Comparison of ENCODE assay signal across 1 cellular context in genomic region chr9:130834371-130835311, GRCh38.
TF ChIP-seq lines count a peak whose summit lies in the region.

ABL1 (plus strand) TSS chr9:130835254; CDS start chr9:130835447, 193 bp downstream.

TF ChIP-seq in HEK293, 187 proteins besides CTCF, POLR2A, EP300 and RAD21 (continued from another document and continues in another):
- no peak for TF ChIP-seq ZNF280C (tag by site-specific recombination; IDR thresholded peaks at IDR 0.05)
- peak; percentile 98 for TF ChIP-seq ZNF335 (tag by site-specific recombination; conservative IDR thresholded peaks at IDR 0.05)
- TF ChIP-seq ZNF624 (tag by site-specific recombination; IDR thresholded peaks at IDR 0.05): no peak
- TF ChIP-seq ZFHX2 (tag by site-specific recombination; conservative IDR thresholded peaks at IDR 0.05): peak; percentile 71
- TF ChIP-seq ZNF169 (tag by site-specific recombination; IDR thresholded peaks at IDR 0.05): no peak
- TF ChIP-seq ZNF660 (tag by site-specific recombination; IDR thresholded peaks at IDR 0.05): 0 out of 2 replicates have a peak, but pooled peaks have one; percentile 58
- TF ChIP-seq ZFP41 (tag by site-specific recombination; IDR thresholded peaks at IDR 0.05; ENCODE audit: borderline replicate concordance): no peak
- TF ChIP-seq ZNF311 (tag by site-specific recombination; IDR thresholded peaks at IDR 0.05; ENCODE audit: borderline replicate concordance): no peak
- TF ChIP-seq ZBTB8A (tag by site-specific recombination; IDR thresholded peaks at IDR 0.05): peak; percentile 61
- TF ChIP-seq ZNF580 (tag by site-specific recombination; IDR thresholded peaks at IDR 0.05): 0 out of 2 replicates have a peak, but pooled peaks have one; percentile 36
- peak; percentile 81 for TF ChIP-seq PRDM10 (tag by site-specific recombination; IDR thresholded peaks at IDR 0.05)
- 0 out of 2 replicates have a peak, but pooled peaks have one; percentile 37 for TF ChIP-seq ZSCAN23 (tag by site-specific recombination; IDR thresholded peaks at IDR 0.05)
- TF ChIP-seq ZNF76 (tag by site-specific recombination; IDR thresholded peaks at IDR 0.05; ENCODE audit: borderline replicate concordance, low read depth): no peak
- TF ChIP-seq ZNF391 (tag by site-specific recombination; IDR thresholded peaks at IDR 0.05; ENCODE audit: borderline replicate concordance, low read depth): peak; percentile 71; the same call in 1 of the 2 replicates
- TF ChIP-seq IKZF3 (tag by site-specific recombination; IDR thresholded peaks at IDR 0.05): 0 out of 2 replicates have a peak, but pooled peaks have one; percentile 13
- TF ChIP-seq MYNN (tag by site-specific recombination; IDR thresholded peaks at IDR 0.05; ENCODE audit: borderline replicate concordance): no peak
- no peak for TF ChIP-seq BCL11B (tag by site-specific recombination; IDR thresholded peaks at IDR 0.05; ENCODE audit: low read depth)
- peak; percentile 89 for TF ChIP-seq ZFP37 (tag by site-specific recombination; IDR thresholded peaks at IDR 0.05)
- TF ChIP-seq ZBTB21 (tag by site-specific recombination; IDR thresholded peaks at IDR 0.05): 0 out of 2 replicates have a peak, but pooled peaks have one; percentile 35
- no peak for TF ChIP-seq ZNF776 (tag by site-specific recombination; IDR thresholded peaks at IDR 0.05; ENCODE audit: borderline replicate concordance)
- TF ChIP-seq ZNF433 (tag by site-specific recombination; IDR thresholded peaks at IDR 0.05; ENCODE audit: low read depth): no peak
- TF ChIP-seq ZNF571 (tag by site-specific recombination; IDR thresholded peaks at IDR 0.05): no peak
- no peak for TF ChIP-seq YY2 (tag by site-specific recombination; IDR thresholded peaks at IDR 0.05)
- 0 out of 2 replicates have a peak, but pooled peaks have one; percentile 21 for TF ChIP-seq FEZF1 (tag by site-specific recombination; IDR thresholded peaks at IDR 0.05)
- no peak for TF ChIP-seq HOXC10 (CRISPR knock-in tag; IDR thresholded peaks at IDR 0.05)
- no peak for TF ChIP-seq GLI4 (tag by site-specific recombination; IDR thresholded peaks at IDR 0.05)
- TF ChIP-seq ZNF513 (tag by site-specific recombination; IDR thresholded peaks at IDR 0.05): no peak
- no peak for TF ChIP-seq ZNF549 (tag by site-specific recombination; IDR thresholded peaks at IDR 0.05)
- peak; percentile 88 for TF ChIP-seq ZNF2 (tag by site-specific recombination; IDR thresholded peaks at IDR 0.05)
- TF ChIP-seq ZNF133 (tag by site-specific recombination; IDR thresholded peaks at IDR 0.05): no peak
- no peak for TF ChIP-seq ZNF621 (tag by site-specific recombination; IDR thresholded peaks at IDR 0.05)
- TF ChIP-seq SP7 (tag by site-specific recombination; IDR thresholded peaks at IDR 0.05): peak; percentile 74
- no peak for TF ChIP-seq HOXD13 (CRISPR knock-in tag; IDR thresholded peaks at IDR 0.05; ENCODE audit: borderline replicate concordance)
- no peak for TF ChIP-seq ZNF654 (tag by site-specific recombination; IDR thresholded peaks at IDR 0.05; ENCODE audit: low read depth)
- TF ChIP-seq ZFP69B (tag by site-specific recombination; IDR thresholded peaks at IDR 0.05): no peak; the same call in 1 of the 2 replicates
- TF ChIP-seq KLF17 (tag by site-specific recombination; IDR thresholded peaks at IDR 0.05): 0 out of 2 replicates have a peak, but pooled peaks have one; percentile 54
- no peak for TF ChIP-seq ZNF121 (tag by site-specific recombination; IDR thresholded peaks at IDR 0.05)
- TF ChIP-seq MEIS1 (CRISPR knock-in tag; IDR thresholded peaks at IDR 0.05; ENCODE audit: borderline replicate concordance): no peak
- TF ChIP-seq ZNF692 (tag by site-specific recombination; IDR thresholded peaks at IDR 0.05): peak; percentile 68; the same call in 1 of the 2 replicates
- no peak for TF ChIP-seq ZNF791 (tag by site-specific recombination; IDR thresholded peaks at IDR 0.05)
- TF ChIP-seq ZNF366 (tag by site-specific recombination; conservative IDR thresholded peaks at IDR 0.05): no peak
- peak; percentile 40; the same call in 1 of the 2 replicates for TF ChIP-seq YY1 (tag by site-specific recombination; IDR thresholded peaks at IDR 0.05)
- TF ChIP-seq GLIS2 (tag by site-specific recombination; IDR thresholded peaks at IDR 0.05): peak; percentile 65
- no peak for TF ChIP-seq ZNF23 (tag by site-specific recombination; IDR thresholded peaks at IDR 0.05; ENCODE audit: borderline replicate concordance)
- peak; percentile 97 for TF ChIP-seq ZNF600 (tag by site-specific recombination; IDR thresholded peaks at IDR 0.05)
- no peak for TF ChIP-seq ZNF701 (tag by site-specific recombination; IDR thresholded peaks at IDR 0.05)
- no peak for TF ChIP-seq ZNF26 (tag by site-specific recombination; IDR thresholded peaks at IDR 0.05)
- no peak for TF ChIP-seq ZNF518A (tag by site-specific recombination; conservative IDR thresholded peaks at IDR 0.05; ENCODE audit: low read depth)
- no peak for TF ChIP-seq ZNF248 (tag by site-specific recombination; IDR thresholded peaks at IDR 0.05)
